Comparison of ENCODE assay signal across 8 cellular contexts in the genomic region with DNA sequence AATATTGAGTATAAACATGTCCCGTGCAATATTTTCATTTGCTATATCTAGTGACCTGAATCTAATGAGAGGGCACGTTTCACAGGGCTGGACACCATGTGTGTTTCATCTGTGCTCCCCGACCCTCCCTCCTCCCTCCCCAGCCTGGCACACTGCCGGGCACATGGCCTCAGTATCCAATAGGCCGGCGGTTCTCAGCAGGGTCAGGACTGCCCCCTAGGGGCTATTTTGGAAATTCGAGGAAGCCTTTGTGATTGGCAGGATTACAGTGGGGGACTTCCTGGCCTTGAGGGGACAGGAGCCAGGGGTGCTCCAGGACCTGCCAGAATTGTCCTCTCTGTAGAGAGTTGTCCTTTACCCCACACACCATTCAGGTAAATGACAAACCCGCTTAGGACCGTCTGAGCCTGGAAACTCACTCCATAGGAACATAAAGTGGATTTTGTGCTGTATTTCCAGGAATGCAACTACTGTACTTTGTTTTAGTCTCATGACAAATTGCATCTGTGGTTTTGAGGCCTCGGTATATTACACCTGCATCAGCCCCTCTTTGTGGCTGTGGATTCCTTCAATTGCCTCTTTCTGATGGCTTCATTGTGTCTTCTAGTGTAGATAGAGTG.
DNase-seq lines count a peak whose midpoint lies in the region; ATAC-seq and TF ChIP-seq lines count a peak whose summit lies in the region.

No MANE protein-coding gene starts in this region.

- no peak overlapping the region for H3K4me3 ChIP-seq in left lung

- H3K9me3 Mint-ChIP-seq in activated naive CD4-positive, alpha-beta T cell treated with anti-CD3 and anti-CD28 coated beads, Interleukin-2, amount 50 U/mL, for 72 hours, result no peaks in the 10 kb centered on the region

- intact Hi-C loops in left lung (cut with DNase I), result no loop called here

- H3K27ac Mint-ChIP-seq in activated naive CD4-positive, alpha-beta T cell treated with anti-CD3 and anti-CD28 coated beads, Interleukin-2, amount 50 U/mL, for 72 hours, result peak overlapping the region in 1 of 2 donors; percentile 50
- H3K27ac Mint-ChIP-seq in T-helper 17 cell, result no peak overlapping the region

- H3K9me3 ChIP-seq in left lung, result no peaks in the 10 kb centered on the region
- no peaks in the 10 kb centered on the region for H3K9me3 ChIP-seq in T-helper 17 cell (ENCODE audit: control insufficient read depth, low read length, poor library complexity, severe bottlenecking)

- H3K4me1 ChIP-seq in left lung, result no peaks in the 10 kb centered on the region

- H3K27me3 ChIP-seq in left lung, result peaks cover 0 to 8% of the 10 kb centered on the region in 2 donors

- peak; percentile 38 to 44 for TF ChIP-seq CTCF in left lung (IDR thresholded peaks at IDR 0.05)

- no peaks in the 10 kb centered on the region for H3K4me1 Mint-ChIP-seq in T-helper 17 cell

- peak in 1 of 2 donors; percentile 49 for DNase-seq in activated naive CD4-positive, alpha-beta T cell treated with anti-CD3 and anti-CD28 coated beads, Interleukin-2, amount 50 U/mL, for 72 hours (ENCODE audit: low spot score in 2 of 2)
- no peak for DNase-seq in activated naive CD4-positive, alpha-beta T cell treated with Interleukin-2 at 50 U/mL for 16 hours
- DNase-seq in MV-4-11 (lab: John Stamatoyannopoulos, UW) (peak; percentile 11), astrocyte of the hippocampus (ENCODE audit: low read depth, low spot score) (peak; percentile 21), left lung (peak; percentile 43 to 66), T-helper 17 cell (no peak), kidney glomerular epithelial cell (lab: John Stamatoyannopoulos, UW) (no peak)

- H3K36me3 Mint-ChIP-seq in activated naive CD4-positive, alpha-beta T cell treated with anti-CD3 and anti-CD28 coated beads, Interleukin-2, amount 50 U/mL, for 72 hours, result no peaks in the 10 kb centered on the region
- no peaks in the 10 kb centered on the region for H3K36me3 Mint-ChIP-seq in T-helper 17 cell (ENCODE audit: low read depth)

- no peaks in the 10 kb centered on the region for H3K36me3 ChIP-seq in left lung

- peak; percentile 71 to 75 for ATAC-seq in activated naive CD4-positive, alpha-beta T cell treated with anti-CD3 and anti-CD28 coated beads, Interleukin-2, amount 50 U/mL, for 72 hours
- peak; percentile 69 for ATAC-seq in left lung
- ATAC-seq in T-helper 17 cell, result no peak
- no peak for ATAC-seq in GM19397 (IDR thresholded peaks at IDR 0.05; ENCODE audit: unreplicated experiment)

- H3K4me3 Mint-ChIP-seq in T-helper 17 cell, result no peak overlapping the region

- no peak overlapping the region for H3K27ac ChIP-seq in left lung

- H3K27me3 Mint-ChIP-seq in T-helper 17 cell, result peaks cover 40% of the 10 kb centered on the region

Comparison
In these comparisons a context has a peak if more than half of its experiments do, and no peak if none do; other contexts are left out.
1. ATAC-seq: peak in activated naive CD4-positive, alpha-beta T cell treated with anti-CD3 and anti-CD28 coated beads, Interleukin-2, amount 50 U/mL, for 72 hours (2 of 2) and left lung (single experiment); none in T-helper 17 cell (single experiment) and GM19397 (single experiment).
2. DNase-seq: peak in MV-4-11 (single experiment), astrocyte of the hippocampus (single experiment) and left lung (2 of 2); none in activated naive CD4-positive, alpha-beta T cell treated with Interleukin-2 at 50 U/mL for 16 hours (single experiment), T-helper 17 cell (0 of 3) and kidney glomerular epithelial cell (single experiment).